1 cellular context compared by ENCODE assay signal in genomic region chrX:37922926-37923325, GRCh38.
TF ChIP-seq lines count a peak whose summit lies in the region.

No MANE protein-coding gene starts in this region.

TF ChIP-seq in HepG2, 621 proteins besides CTCF, POLR2A, EP300 and RAD21 (continued from another document):
- TF ChIP-seq THRA (CRISPR knock-in tag; IDR thresholded peaks at IDR 0.05; ENCODE audit: borderline replicate concordance) (no peak), ZNF784 (CRISPR knock-in tag; IDR thresholded peaks at IDR 0.05; ENCODE audit: borderline replicate concordance) (no peak)
